Comparison of ENCODE assay signal across 12 cellular contexts in genomic region chr4:98290511-98290910, GRCh38. TPM values are rescaled to one million over a fixed set of nuclear protein-coding genes. Genes with fewer than 3 reads are reported as not detected.
A peak's percentile ranks its signal among the peaks of the same experiment; 100 is the strongest.
DNase-seq lines count a peak whose midpoint lies in the region; ATAC-seq and TF ChIP-seq lines count a peak whose summit lies in the region.
"Had no signal": no experiment of that assay in that cellular context is flagged by ENCODE, and none has a peak within 500 bp of the region (broad histone marks: within the 10 kb centered on the region; RNA-seq: fewer than 3 reads in every experiment).

No MANE protein-coding gene starts in this region.

- intact Hi-C loops in uterus (cut with DNase I; ENCODE audit: low total_unique reads) = no loop called here

- TF ChIP-seq POLR2A in uterus (IDR thresholded peaks at IDR 0.05) = no peak

- H3K27ac Mint-ChIP-seq in activated T-cell treated with anti-CD3 and anti-CD28 coated beads, Interleukin-2, amount 50 U/mL, for 24 hours = peak overlapping the region; percentile 56
- H3K27ac Mint-ChIP-seq in stimulated activated naive B cell treated with anti-CD40 and anti-IgM and Interleukin-4, amounts not matched to agents 10 μg/mL and 1 μg/mL and 100 μg/mL, for 72 hours = peak overlapping the region; percentile 3

- H3K9me3 ChIP-seq in SK-N-MC (ENCODE audit: low read depth, low read length) (no peaks in the 10 kb centered on the region), uterus (no peaks in the 10 kb centered on the region)
- H3K9me3 ChIP-seq: mucosa of descending colon had no signal

- no peaks in the 10 kb centered on the region for H3K9me3 Mint-ChIP-seq in activated T-cell treated with anti-CD3 and anti-CD28 coated beads, Interleukin-2, amount 50 U/mL, for 24 hours
- no peaks in the 10 kb centered on the region for H3K9me3 Mint-ChIP-seq in activated T-cell treated with anti-CD3 and anti-CD28 coated beads, Interleukin-2, amount 50 U/mL, for 4 hours
- H3K9me3 Mint-ChIP-seq in stimulated activated naive B cell treated with anti-CD40 and anti-IgM and Interleukin-4, amounts not matched to agents 10 μg/mL and 1 μg/mL and 100 μg/mL, for 72 hours = no peaks in the 10 kb centered on the region
- H3K9me3 Mint-ChIP-seq: IgD-negative memory B cell had no signal

- peaks cover 59% of the 10 kb centered on the region for H3K4me1 Mint-ChIP-seq in activated T-cell treated with anti-CD3 and anti-CD28 coated beads, Interleukin-2, amount 50 U/mL, for 24 hours (ENCODE audit: low read depth)
- peaks cover 36% of the 10 kb centered on the region for H3K4me1 Mint-ChIP-seq in activated T-cell treated with anti-CD3 and anti-CD28 coated beads, Interleukin-2, amount 50 U/mL, for 4 hours (ENCODE audit: low read depth)
- peaks cover 21 to 48% of the 10 kb centered on the region in 2 donors for H3K4me1 Mint-ChIP-seq in stimulated activated naive B cell treated with anti-CD40 and anti-IgM and Interleukin-4, amounts not matched to agents 10 μg/mL and 1 μg/mL and 100 μg/mL, for 72 hours

- TF ChIP-seq CTCF in uterus (IDR thresholded peaks at IDR 0.05) = no peak

- no peaks in the 10 kb centered on the region for H3K27me3 ChIP-seq in uterus

- H3K36me3 Mint-ChIP-seq in activated T-cell treated with anti-CD3 and anti-CD28 coated beads, Interleukin-2, amount 50 U/mL, for 24 hours (ENCODE audit: low read depth) = peaks cover 21% of the 10 kb centered on the region
- peaks cover 16% of the 10 kb centered on the region for H3K36me3 Mint-ChIP-seq in activated T-cell treated with anti-CD3 and anti-CD28 coated beads, Interleukin-2, amount 50 U/mL, for 4 hours (ENCODE audit: insufficient read depth)
- peaks cover 11 to 22% of the 10 kb centered on the region in 2 donors for H3K36me3 Mint-ChIP-seq in stimulated activated naive B cell treated with anti-CD40 and anti-IgM and Interleukin-4, amounts not matched to agents 10 μg/mL and 1 μg/mL and 100 μg/mL, for 72 hours

- H3K4me3 ChIP-seq in SK-N-MC (no peak overlapping the region; the same call in 1 of the 2 replicates), uterus (no peak overlapping the region)
- H3K4me3 ChIP-seq: mucosa of descending colon had no signal

- peaks cover 0 to 5% of the 10 kb centered on the region in 2 donors for H3K4me1 ChIP-seq in uterus

- peaks cover 12% of the 10 kb centered on the region for H3K36me3 ChIP-seq in SK-N-MC (ENCODE audit: insufficient read depth, low read length)
- no peaks in the 10 kb centered on the region for H3K36me3 ChIP-seq in uterus

- no peak overlapping the region for H3K4me3 Mint-ChIP-seq in activated T-cell treated with anti-CD3 and anti-CD28 coated beads, Interleukin-2, amount 50 U/mL, for 24 hours
- H3K4me3 Mint-ChIP-seq in activated T-cell treated with anti-CD3 and anti-CD28 coated beads, Interleukin-2, amount 50 U/mL, for 4 hours = no peak overlapping the region
- no peak overlapping the region for H3K4me3 Mint-ChIP-seq in stimulated activated naive B cell treated with anti-CD40 and anti-IgM and Interleukin-4, amounts not matched to agents 10 μg/mL and 1 μg/mL and 100 μg/mL, for 72 hours

- DNase-seq in activated T-cell treated with anti-CD3 and anti-CD28 coated beads, Interleukin-2, amount 50 U/mL, for 24 hours = no peak
- no peak for DNase-seq in activated T-cell treated with anti-CD3 and anti-CD28 coated beads, Interleukin-2, amount 50 U/mL, for 4 hours
- DNase-seq in SK-N-MC (ENCODE audit: low read depth, low spot score) (no peak), fibroblast of gingiva (ENCODE audit: low read depth) (peak; percentile 70), uterus (no peak), kidney glomerular epithelial cell (lab: John Stamatoyannopoulos, UW) (no peak)
- no peak for DNase-seq in stimulated activated naive B cell treated with anti-CD40 and anti-IgM and Interleukin-4, amounts not matched to agents 10 μg/mL and 1 μg/mL and 100 μg/mL, for 72 hours
- DNase-seq: mucosa of descending colon, NCI-H2171, WERI-Rb-1 had no signal

- peak overlapping the region; percentile 39 for H3K9ac ChIP-seq in SK-N-MC (ENCODE audit: insufficient read length)

- H3K27me3 Mint-ChIP-seq in activated T-cell treated with anti-CD3 and anti-CD28 coated beads, Interleukin-2, amount 50 U/mL, for 24 hours = no peaks in the 10 kb centered on the region
- H3K27me3 Mint-ChIP-seq in activated T-cell treated with anti-CD3 and anti-CD28 coated beads, Interleukin-2, amount 50 U/mL, for 4 hours (ENCODE audit: low read depth) = no peaks in the 10 kb centered on the region
- H3K27me3 Mint-ChIP-seq in stimulated activated naive B cell treated with anti-CD40 and anti-IgM and Interleukin-4, amounts not matched to agents 10 μg/mL and 1 μg/mL and 100 μg/mL, for 72 hours = no peaks in the 10 kb centered on the region
- H3K27me3 Mint-ChIP-seq: IgD-negative memory B cell had no signal

- H3K27ac ChIP-seq in SK-N-MC = peak overlapping the region; percentile 86
- no peak overlapping the region for H3K27ac ChIP-seq in uterus
- H3K27ac ChIP-seq: WERI-Rb-1 had no signal

- no peak for ATAC-seq in activated T-cell treated with anti-CD3 and anti-CD28 coated beads, Interleukin-2, amount 50 U/mL, for 4 hours
- no peak for ATAC-seq in stimulated activated naive B cell treated with anti-CD40 and anti-IgM and Interleukin-4, amounts not matched to agents 10 μg/mL and 1 μg/mL and 100 μg/mL, for 72 hours (replicated peaks)
- ATAC-seq in HG03354 (IDR thresholded peaks at IDR 0.05; ENCODE audit: poor library complexity, severe bottlenecking, unreplicated experiment) = no peak
- ATAC-seq: mucosa of descending colon had no signal

RNA-seq across cellular contexts. Expression of gene RAP1GDS1, which starts 29.3 kb away (rescaled TPM):
- 10 to 100 TPM; 37.3 to 42.6 (median 38.3) TPM for total RNA-seq in activated T-cell treated with anti-CD3 and anti-CD28 coated beads, Interleukin-2, amount 50 U/mL, for 4 hours
- 10 to 100 TPM; 13.5 to 53.5 (median 42.0) TPM for total RNA-seq in uterus
